ENCODE assay signal across 11 cellular contexts in genomic region chr11:116930586-116930985, GRCh38.
DNase-seq lines count a peak whose midpoint lies in the region; ATAC-seq, FAIRE-seq and TF ChIP-seq lines count a peak whose summit lies in the region.
"Had no signal": no experiment of that assay in that cellular context is flagged by ENCODE, and none has a peak within 500 bp of the region (broad histone marks: within the 10 kb centered on the region; RNA-seq: fewer than 3 reads in every experiment).

No MANE protein-coding gene starts in this region.

- peak overlapping the region; percentile 64 for H3K9ac ChIP-seq in OCI-LY1 (ENCODE audit: low read length)
- no peak overlapping the region for H3K9ac ChIP-seq in skeletal muscle tissue (ENCODE audit: low read depth in 1 of 3, low read length in 3 of 3)

- H3K9me3 ChIP-seq in DOHH2 (ENCODE audit: control insufficient read depth, insufficient read depth, low read length) (no peaks in the 10 kb centered on the region), OCI-LY1 (ENCODE audit: low read length) (no peaks in the 10 kb centered on the region), esophagus muscularis mucosa (no peaks in the 10 kb centered on the region), skeletal muscle tissue (ENCODE audit: control insufficient read depth in 3 of 3, low read length in 3 of 3) (no peaks in the 10 kb centered on the region)

- peaks cover 22% of the 10 kb centered on the region for H3F3A ChIP-seq in DOHH2 (ENCODE audit: control insufficient read depth, insufficient read depth)
- H3F3A ChIP-seq in OCI-LY1 (ENCODE audit: insufficient read depth, low read length) = no peaks in the 10 kb centered on the region

- no peak for TF ChIP-seq EP300 in esophagus muscularis mucosa (IDR thresholded peaks at IDR 0.05)

- H3K36me3 ChIP-seq in DOHH2 (ENCODE audit: control insufficient read depth, low read length) = peaks cover 16% of the 10 kb centered on the region
- H3K36me3 ChIP-seq in OCI-LY1 (ENCODE audit: insufficient read depth, low read length) = peaks cover 18% of the 10 kb centered on the region
- H3K36me3 ChIP-seq in esophagus muscularis mucosa = peaks cover 0 to 15% (median 10%) of the 10 kb centered on the region in 4 donors
- H3K36me3 ChIP-seq in skeletal muscle tissue (ENCODE audit: control insufficient read depth in 3 of 3, insufficient read depth in 3 of 3, low read length in 3 of 3) = peaks cover 0 to 7% (median 0%) of the 10 kb centered on the region in 3 donors

- FAIRE-seq in frontal cortex (lab: Jason Lieb, UNC) = no peak

- 49% methylated on average over 2 of the region's 2 CpGs for WGBS in esophagus muscularis mucosa

- TF ChIP-seq POLR2A in esophagus muscularis mucosa (IDR thresholded peaks at IDR 0.05; ENCODE audit: low read depth) = no peak

- peak overlapping the region; percentile 91 for H3K4me2 ChIP-seq in DOHH2 (ENCODE audit: low read length)
- H3K4me2 ChIP-seq in OCI-LY1 (ENCODE audit: low read length) = peak overlapping the region; percentile 67

- ATAC-seq in HG02938 (IDR thresholded peaks at IDR 0.05; ENCODE audit: unreplicated experiment) = no peak

- TF ChIP-seq CTCF in DOHH2 (IDR thresholded peaks at IDR 0.05; ENCODE audit: low read depth, low read length, poor library complexity, severe bottlenecking) (no peak), OCI-LY1 (IDR thresholded peaks at IDR 0.05; ENCODE audit: low read length) (no peak), esophagus muscularis mucosa (IDR thresholded peaks at IDR 0.05) (no peak)

- H2AFZ ChIP-seq in OCI-LY1 (ENCODE audit: low read length) = no peak overlapping the region

- H3K79me2 ChIP-seq in DOHH2 (ENCODE audit: control insufficient read depth, low read length) (peaks cover 39% of the 10 kb centered on the region), OCI-LY1 (ENCODE audit: insufficient read depth, low read length) (peaks cover 7% of the 10 kb centered on the region)

- intact Hi-C loops in esophagus muscularis mucosa (cut with DNase I) = no loop called here

- H3K4me3 ChIP-seq in DOHH2 (ENCODE audit: low read length) (peak overlapping the region; percentile 58), OCI-LY1 (ENCODE audit: low read depth, low read length, poor library complexity, severe bottlenecking) (peak overlapping the region; percentile 51), esophagus muscularis mucosa (peak overlapping the region; percentile 18 to 42 (median 29)), skeletal muscle tissue (ENCODE audit: low read length in 3 of 3) (peak overlapping the region in 1 of 3 donors; percentile 4)
- H3K4me3 ChIP-seq: lung had no signal

- H3K9me2 ChIP-seq in DOHH2 (replicated peaks; ENCODE audit: control insufficient read depth, low read length) = no peaks in the 10 kb centered on the region
- H3K9me2 ChIP-seq in OCI-LY1 (ENCODE audit: low read depth, low read length) = no peaks in the 10 kb centered on the region

- H3K27ac ChIP-seq in DOHH2 (ENCODE audit: low read depth, low read length) = peak overlapping the region; percentile 90
- peak overlapping the region; percentile 100 for H3K27ac ChIP-seq in OCI-LY1 (ENCODE audit: low read depth, low read length, poor library complexity, severe bottlenecking)
- H3K27ac ChIP-seq in esophagus muscularis mucosa (replicated peaks in 1 of 4) = peak overlapping the region; percentile 49 to 70 (median 60)
- peak overlapping the region; percentile 1 for H3K27ac ChIP-seq in skeletal muscle tissue (ENCODE audit: low read depth, low read length)
- H3K27ac ChIP-seq: WERI-Rb-1 had no signal

- DNase-seq in esophagus muscularis mucosa (ENCODE audit: extremely low spot score) (no peak), ureter (ENCODE audit: low spot score) (no peak), frontal cortex (ENCODE audit: low spot score in 2 of 2) (no peak), UCSD-AML1 (lab: John Stamatoyannopoulos, UW; ENCODE audit: unreplicated experiment) (no peak)
- DNase-seq: NCI-H446 treated with DMSO at 0.1 percent for 48 hours, WERI-Rb-1 had no signal

- H4K20me1 ChIP-seq in DOHH2 (ENCODE audit: control insufficient read depth, insufficient read depth, low read depth, low read length) (no peaks in the 10 kb centered on the region), OCI-LY1 (ENCODE audit: insufficient read depth, low read length) (no peaks in the 10 kb centered on the region)

- H3K4me1 ChIP-seq in DOHH2 (ENCODE audit: control insufficient read depth, low read length) (peaks cover 79% of the 10 kb centered on the region), OCI-LY1 (ENCODE audit: insufficient read depth, low read length, severe bottlenecking) (peaks cover 74% of the 10 kb centered on the region), esophagus muscularis mucosa (peaks cover 44 to 59% (median 48%) of the 10 kb centered on the region in 4 donors), skeletal muscle tissue (ENCODE audit: control insufficient read depth in 3 of 3, insufficient read depth in 3 of 3, low read length in 3 of 3) (peaks cover 14 to 28% (median 26%) of the 10 kb centered on the region in 3 donors)

- H3K27me3 ChIP-seq in DOHH2 (ENCODE audit: control insufficient read depth, low read length) = no peaks in the 10 kb centered on the region
- H3K27me3 ChIP-seq in OCI-LY1 (ENCODE audit: insufficient read depth, low read length) = no peaks in the 10 kb centered on the region
- no peaks in the 10 kb centered on the region for H3K27me3 ChIP-seq in esophagus muscularis mucosa
- no peaks in the 10 kb centered on the region for H3K27me3 ChIP-seq in skeletal muscle tissue (ENCODE audit: control insufficient read depth in 3 of 3, insufficient read depth in 3 of 3, low read length in 3 of 3)

Comparison
In these comparisons a context has a peak if more than half of its experiments do, and no peak if none do; other contexts are left out.
1. H3K27ac ChIP-seq: peak in every context shown above with its lines; median percentile 100 in OCI-LY1; 90 in DOHH2; 60 in esophagus muscularis mucosa; 1 in skeletal muscle tissue.